ENCODE assay signal across 2 cellular contexts in the genomic region with DNA sequence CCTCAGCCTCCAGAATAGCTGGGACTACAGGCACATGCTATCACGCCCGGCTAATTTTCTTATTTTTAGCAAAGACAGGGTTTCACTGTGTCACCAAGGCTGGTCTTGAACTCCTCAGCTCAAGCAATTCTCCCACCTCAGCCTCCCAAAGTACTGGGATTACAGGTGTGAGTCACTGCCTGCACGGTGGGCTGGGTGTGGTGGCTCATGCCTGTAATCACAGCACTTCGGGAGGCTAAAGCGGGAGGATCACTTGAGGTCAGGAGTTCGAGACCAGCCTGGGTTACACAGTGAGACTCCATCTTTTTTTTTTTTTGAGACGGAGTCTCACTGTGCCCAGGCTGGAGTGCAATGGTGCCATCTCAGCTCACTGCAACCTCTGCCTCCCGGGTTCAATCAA.
TF ChIP-seq lines count a peak whose summit lies in the region.

No MANE protein-coding gene starts in this region.

TF ChIP-seq in HEK293, 187 proteins besides CTCF, POLR2A, EP300 and RAD21:
- TF ChIP-seq, protein P1, sequence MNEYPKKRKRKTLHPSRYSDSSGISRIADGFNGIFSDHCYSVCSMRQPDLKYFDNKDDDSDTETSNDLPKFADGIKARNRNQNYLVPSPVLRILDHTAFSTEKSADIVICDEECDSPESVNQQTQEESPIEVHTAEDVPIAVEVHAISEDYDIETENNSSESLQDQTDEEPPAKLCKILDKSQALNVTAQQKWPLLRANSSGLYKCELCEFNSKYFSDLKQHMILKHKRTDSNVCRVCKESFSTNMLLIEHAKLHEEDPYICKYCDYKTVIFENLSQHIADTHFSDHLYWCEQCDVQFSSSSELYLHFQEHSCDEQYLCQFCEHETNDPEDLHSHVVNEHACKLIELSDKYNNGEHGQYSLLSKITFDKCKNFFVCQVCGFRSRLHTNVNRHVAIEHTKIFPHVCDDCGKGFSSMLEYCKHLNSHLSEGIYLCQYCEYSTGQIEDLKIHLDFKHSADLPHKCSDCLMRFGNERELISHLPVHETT (tag by site-specific recombination; IDR thresholded peaks at IDR 0.05): peak; percentile 62; the same call in 1 of the 2 replicates
- TF ChIP-seq, protein P2, sequence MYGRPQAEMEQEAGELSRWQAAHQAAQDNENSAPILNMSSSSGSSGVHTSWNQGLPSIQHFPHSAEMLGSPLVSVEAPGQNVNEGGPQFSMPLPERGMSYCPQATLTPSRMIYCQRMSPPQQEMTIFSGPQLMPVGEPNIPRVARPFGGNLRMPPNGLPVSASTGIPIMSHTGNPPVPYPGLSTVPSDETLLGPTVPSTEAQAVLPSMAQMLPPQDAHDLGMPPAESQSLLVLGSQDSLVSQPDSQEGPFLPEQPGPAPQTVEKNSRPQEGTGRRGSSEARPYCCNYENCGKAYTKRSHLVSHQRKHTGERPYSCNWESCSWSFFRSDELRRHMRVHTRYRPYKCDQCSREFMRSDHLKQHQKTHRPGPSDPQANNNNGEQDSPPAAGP (tag by site-specific recombination; IDR thresholded peaks at IDR 0.05): peak; percentile 79
- 0 out of 2 replicates have a peak, but pooled peaks have one; percentile 9 for TF ChIP-seq SP3 (tag by site-specific recombination; IDR thresholded peaks at IDR 0.05)
- TF ChIP-seq KLF1 (tag by site-specific recombination; IDR thresholded peaks at IDR 0.05): peak; percentile 76

TF ChIP-seq in HepG2, 621 proteins besides CTCF, POLR2A, EP300 and RAD21:
- peak; percentile 16; the same call in 1 of the 2 replicates for TF ChIP-seq FOSL2 (CRISPR knock-in tag; IDR thresholded peaks at IDR 0.05)
- peak; percentile 28; the same call in 1 of the 2 replicates for TF ChIP-seq ZNF460 (CRISPR knock-in tag; IDR thresholded peaks at IDR 0.05; ENCODE audit: borderline replicate concordance)
TF ChIP-seq in HepG2: peak in this region for 2; not testable (repeated sequence) for 619.
